ENCODE assay signal across 8 cellular contexts in genomic region chr6:43627008-43627825, GRCh38. TPM values are rescaled to one million over a fixed set of nuclear protein-coding genes. Genes with fewer than 3 reads are reported as not detected.
DNase-seq lines count a peak whose midpoint lies in the region; ATAC-seq and TF ChIP-seq lines count a peak whose summit lies in the region.

No MANE protein-coding gene starts in this region.

- 45 to 59% methylated on average over 5 of the region's 5 CpGs for WGBS in lung, 2 donors
- 28 to 47% methylated on average over 5 of the region's 5 CpGs for WGBS in thyroid gland, 2 donors

- H3K4me3 ChIP-seq in BLaER1 treated with 17β-estradiol and CSF1 and Interleukin-3, amounts not matched to agents 10 nM and 100 nM: peak overlapping the region in 9 of 10 experiments; percentile 15 to 97 (median 96); a peak in 16 of 20 replicates
- H3K4me3 ChIP-seq in HEK293 (ENCODE audit: low read depth, low read length) (peak overlapping the region; percentile 17), coronary artery (peak overlapping the region; percentile 86), lung (no peak overlapping the region), thyroid gland (replicated peaks in 1 of 3) (peak overlapping the region in 1 of 3 donors; percentile 92)

- peaks cover 39 to 50% (median 45%) of the 10 kb centered on the region in 10 experiments for H3K4me1 ChIP-seq in BLaER1 treated with 17β-estradiol and CSF1 and Interleukin-3, amounts not matched to agents 10 nM and 100 nM
- H3K4me1 ChIP-seq in HEK293 (ENCODE audit: control insufficient read depth, insufficient read depth, low read length) (0 out of 2 replicates have a peak, but pooled peaks cover 8% of the 10 kb centered on the region), lung (ENCODE audit: control insufficient read depth in 2 of 2, insufficient read depth in 2 of 2, low read length in 2 of 2) (peaks cover 3 to 5% of the 10 kb centered on the region in 2 donors), thyroid gland (peaks cover 17 to 30% of the 10 kb centered on the region in 2 donors)

- POLR2A ChIA-PET in HEK293 (lab: Yijun Ruan, JAX): interaction anchor here (0.6 to 4.2 kb wide), 14 partner anchors 8 to 403 kb away, joined by 3 to 40 read pairs (median 3); partner anchors contain the start of genes LRRC73, MAD2L1BP, POLH and RSPH9

- H3K9me3 ChIP-seq in BLaER1 treated with 17β-estradiol and CSF1 and Interleukin-3, amounts not matched to agents 10 nM and 100 nM (replicated peaks in 1 of 11): no peaks in the 10 kb centered on the region
- no peaks in the 10 kb centered on the region for H3K9me3 ChIP-seq in HEK293 (ENCODE audit: control insufficient read depth, insufficient read depth, low read depth, low read length)
- H3K9me3 ChIP-seq in lung (ENCODE audit: control insufficient read depth in 2 of 2, insufficient read depth in 1 of 2, low read length in 1 of 2): no peaks in the 10 kb centered on the region
- no peaks in the 10 kb centered on the region for H3K9me3 ChIP-seq in thyroid gland

- intact Hi-C loops in thyroid gland (cut with DNase I): no loop called here

- H3K27ac ChIP-seq in BLaER1 treated with 17β-estradiol and CSF1 and Interleukin-3, amounts not matched to agents 10 nM and 100 nM: peak overlapping the region; percentile 8 to 99 (median 55); a peak in 19 of 22 replicates
- H3K27ac ChIP-seq in HEK293 (ENCODE audit: extremely low read depth, low read depth, low read length) (peak overlapping the region; percentile 63), coronary artery (peak overlapping the region; percentile 73 to 97), lung (ENCODE audit: low read depth in 1 of 2, low read length in 1 of 2) (peak overlapping the region; percentile 59 to 78), thyroid gland (peak overlapping the region; percentile 75 to 98 (median 97))

- ATAC-seq in lung (ENCODE audit: insufficient read depth, low FRiP score): no peak
- no peak for ATAC-seq in GM18505 (IDR thresholded peaks at IDR 0.05; ENCODE audit: unreplicated experiment)
- no peak for ATAC-seq in HG03520 (IDR thresholded peaks at IDR 0.05; ENCODE audit: unreplicated experiment)

- H3K27me3 ChIP-seq in BLaER1 treated with 17β-estradiol and CSF1 and Interleukin-3, amounts not matched to agents 10 nM and 100 nM: no peaks in the 10 kb centered on the region
- H3K27me3 ChIP-seq in lung (ENCODE audit: control insufficient read depth, insufficient read depth) (no peaks in the 10 kb centered on the region), thyroid gland (no peaks in the 10 kb centered on the region)

- TF ChIP-seq POLR2A in thyroid gland (IDR thresholded peaks at IDR 0.05): peak in 1 of 2 donors; percentile 61
- TF ChIP-seq POLR2A in GM18505 (IDR thresholded peaks at IDR 0.05; ENCODE audit: borderline replicate concordance, extremely low read depth, insufficient read depth, insufficient read length): no peak

- H4K20me1 ChIP-seq in BLaER1 treated with 17β-estradiol and CSF1 and Interleukin-3, amounts not matched to agents 10 nM and 100 nM: peaks cover 0 to 52% (median 11%) of the 10 kb centered on the region in 11 experiments; a peak in 10 of 22 replicates

- CTCF ChIA-PET in HEK293 (lab: Yijun Ruan, JAX): interaction anchor here (0.6 to 1.2 kb wide), 6 partner anchors 15 to 546 kb away, joined by 3 to 8 read pairs (median 4); no protein-coding TSS in a partner anchor

- peaks cover 40 to 47% (median 44%) of the 10 kb centered on the region in 11 experiments for H3K36me3 ChIP-seq in BLaER1 treated with 17β-estradiol and CSF1 and Interleukin-3, amounts not matched to agents 10 nM and 100 nM
- peaks cover 11 to 42% of the 10 kb centered on the region in 2 experiments for H3K36me3 ChIP-seq in HEK293 (ENCODE audit: control insufficient read depth in 2 of 2, insufficient read depth in 1 of 2, low read length in 2 of 2)
- H3K36me3 ChIP-seq in lung (ENCODE audit: control insufficient read depth in 2 of 2, insufficient read depth in 2 of 2, low read length in 2 of 2): peaks cover 14 to 30% of the 10 kb centered on the region in 2 donors
- H3K36me3 ChIP-seq in thyroid gland: peaks cover 39 to 45% of the 10 kb centered on the region in 2 donors

- DNase-seq in RKO (ENCODE audit: low spot score): peak; percentile 99
- peak; percentile 86 for DNase-seq in coronary artery (ENCODE audit: low spot score)
- DNase-seq in lung (ENCODE audit: low spot score): peak; percentile 90
- peak; percentile 91 for DNase-seq in thyroid gland

- H3K9ac ChIP-seq in BLaER1 treated with 17β-estradiol and CSF1 and Interleukin-3, amounts not matched to agents 10 nM and 100 nM: peak overlapping the region; percentile 27 to 98 (median 95); a peak in 21 of 22 replicates

- peak overlapping the region; percentile 83 to 97 (median 92) for H3K4me2 ChIP-seq in BLaER1 treated with 17β-estradiol and CSF1 and Interleukin-3, amounts not matched to agents 10 nM and 100 nM

- TF ChIP-seq CTCF in HEK293 (tag by site-specific recombination; IDR thresholded peaks at IDR 0.05): no peak
- TF ChIP-seq CTCF in coronary artery (IDR thresholded peaks at IDR 0.05): no peak
- TF ChIP-seq CTCF in lung (IDR thresholded peaks at IDR 0.05; ENCODE audit: control extremely low read depth, extremely low read depth): no peak
- no peak for TF ChIP-seq CTCF in thyroid gland (IDR thresholded peaks at IDR 0.05)

TF ChIP-seq in HEK293, 187 proteins besides CTCF, POLR2A, EP300 and RAD21 (continues in another document):
- TF ChIP-seq SCRT2 (tag by site-specific recombination; IDR thresholded peaks at IDR 0.05) (no peak), ZNF10 (tag by site-specific recombination; IDR thresholded peaks at IDR 0.05) (no peak), ZNF221 (tag by site-specific recombination; IDR thresholded peaks at IDR 0.05; ENCODE audit: borderline replicate concordance) (no peak), ZNF366 (tag by site-specific recombination; conservative IDR thresholded peaks at IDR 0.05) (peak; percentile 94), ZNF518A (tag by site-specific recombination; conservative IDR thresholded peaks at IDR 0.05; ENCODE audit: low read depth) (0 out of 2 replicates have a peak, but pooled peaks have one; percentile 23), ZNF501 (tag by site-specific recombination; IDR thresholded peaks at IDR 0.05) (no peak), ZNF184 (tag by site-specific recombination; IDR thresholded peaks at IDR 0.05) (0 out of 2 replicates have a peak, but pooled peaks have one; percentile 77), BCL11B (tag by site-specific recombination; IDR thresholded peaks at IDR 0.05; ENCODE audit: low read depth) (no peak), ZBTB44 (tag by site-specific recombination; IDR thresholded peaks at IDR 0.05) (peak; percentile 71; the same call in 1 of the 2 replicates)

RNA-seq across cellular contexts. Expression of gene GTPBP2, which starts 1.8 kb away (rescaled TPM):
- total RNA-seq in lung: 10 to 100 TPM; 54.0 to 78.4 TPM
- 10 to 100 TPM; 49.9 to 67.5 TPM for polyA plus RNA-seq in lung
- 10 to 100 TPM; 50.2 to 65.8 (median 58.1) TPM for total RNA-seq in thyroid gland

RNA-seq across cellular contexts. Expression of gene MAD2L1BP, which starts 8.4 kb away (rescaled TPM):
- total RNA-seq in lung (10 to 100 TPM; 18.0 to 19.5 TPM), thyroid gland (10 to 100 TPM; 15.9 to 54.8 (median 20.4) TPM)
- 10 to 100 TPM; 14.9 to 29.3 TPM for polyA plus RNA-seq in lung

RNA-seq across cellular contexts. Expression of gene RSPH9, which starts 17.6 kb away (rescaled TPM):
- total RNA-seq in lung (1 to 10 TPM; 5.4 to 6.4 TPM), thyroid gland (under 1 TPM in 1 of 4 donors, not detected in 3; 0.13 TPM)
- polyA plus RNA-seq in lung: 1 to 10 TPM; 1.7 to 3.8 TPM

RNA-seq across cellular contexts. Expression of gene POLH, which starts 51.2 kb away (rescaled TPM):
- 10 to 100 TPM; 10.1 to 27.3 TPM for total RNA-seq in lung
- polyA plus RNA-seq in lung: 1 to 10 TPM; 4.0 to 4.8 TPM
- total RNA-seq in thyroid gland: 10 to 100 TPM; 14.8 to 19.5 (median 15.2) TPM

RNA-seq across cellular contexts. Expression of gene XPO5, which starts 51.4 kb away (rescaled TPM):
- 10 to 100 TPM; 18.9 to 30.1 TPM for total RNA-seq in lung
- polyA plus RNA-seq in lung: 10 to 100 TPM in 1 of 2 donors, 1 to 10 TPM in 1; 9.3 to 13.8 TPM
- total RNA-seq in thyroid gland: 10 to 100 TPM; 22.2 to 58.6 (median 32.9) TPM

Comparison
In these comparisons a context has a peak if more than half of its experiments do, and no peak if none do; other contexts are left out.
1. RNA of gene RSPH9, which starts 17.6 kb away (total RNA-seq): 5.4 to 6.4 TPM in lung; 0.13 TPM in thyroid gland; every median in the first group is over 4 times any median in the second.
2. Peak in every context shown above with its lines, with median percentiles within 50 percentile points of each other: H3K27ac ChIP-seq and DNase-seq.